In genomic region chr19:13765395-13766094, GRCh38 we compare ENCODE assay signal across 7 cellular contexts. TPM values are rescaled to one million over a fixed set of nuclear protein-coding genes. Genes with fewer than 3 reads are reported as not detected.
DNase-seq lines count a peak whose midpoint lies in the region; ATAC-seq and TF ChIP-seq lines count a peak whose summit lies in the region.

No MANE protein-coding gene starts in this region.

- no peak for TF ChIP-seq POLR2A in spleen (IDR thresholded peaks at IDR 0.05)

- H3K4me1 ChIP-seq in right cardiac atrium (ENCODE audit: control insufficient read depth, insufficient read depth, low read length) (no peaks in the 10 kb centered on the region), spleen (peaks cover 5 to 33% (median 23%) of the 10 kb centered on the region in 6 donors)

- intact Hi-C loops in right cardiac atrium (cut with DNase I) (no loop called here), spleen (cut with DNase I; ENCODE audit: low total_unique reads) (no loop called here), left colon (cut with DNase I, micrococcal nuclease) (no loop called here)

- peak; percentile 38 for DNase-seq in HEK293T (ENCODE audit: extremely low spot score)
- no peak for DNase-seq in right cardiac atrium
- no peak for DNase-seq in spleen
- DNase-seq in left colon: no peak
- no peak for DNase-seq in foreskin melanocyte

- TF ChIP-seq CTCF in VCaP (conservative IDR thresholded peaks at IDR 0.05) (no peak), spleen (IDR thresholded peaks at IDR 0.05 in 8 of 11, conservative IDR thresholded peaks at IDR 0.05 in 3 of 11) (no peak)

- WGBS in right cardiac atrium: 63% methylated on average over 19 of the region's 19 CpGs
- WGBS in spleen, 5 donors: 56 to 70% (median 62%) methylated on average over 15 to 19 of the region's 19 CpGs

- POLR2A ChIA-PET in HEK293T (lab: Yijun Ruan, JAX): interaction anchor here (1.2 to 2.1 kb wide), 5 partner anchors 9 to 89 kb away, joined by 3 to 31 read pairs (median 6); partner anchors contain the start of genes C19orf53 and ZSWIM4

- H3K36me3 ChIP-seq in spleen: peaks cover 0 to 68% (median 50%) of the 10 kb centered on the region in 6 donors

- H3K4me3 ChIP-seq in right cardiac atrium (ENCODE audit: low read length) (peak overlapping the region; percentile 69), spleen (peak overlapping the region; percentile 62 to 93 (median 81))

- ATAC-seq in right cardiac atrium (no peak), left colon (no peak), GM21447 (IDR thresholded peaks at IDR 0.05; ENCODE audit: unreplicated experiment) (no peak)

- no peaks in the 10 kb centered on the region for H3K27me3 ChIP-seq in right cardiac atrium (ENCODE audit: control insufficient read depth, insufficient read depth)
- H3K27me3 ChIP-seq in spleen (replicated peaks in 1 of 7): no peaks in the 10 kb centered on the region

- H3K9me3 ChIP-seq in right cardiac atrium (ENCODE audit: control insufficient read depth, low read length): no peaks in the 10 kb centered on the region
- no peaks in the 10 kb centered on the region for H3K9me3 ChIP-seq in spleen

- peak overlapping the region; percentile 68 for H3K27ac ChIP-seq in VCaP
- no peak overlapping the region for H3K27ac ChIP-seq in right cardiac atrium (ENCODE audit: low read length)
- peak overlapping the region in 6 of 8 donors; percentile 69 to 83 (median 78) for H3K27ac ChIP-seq in spleen

- CTCF ChIA-PET in HEK293T (lab: Yijun Ruan, JAX): no interaction called here

TF ChIP-seq in HEK293T, 16 proteins besides CTCF, POLR2A, EP300 and RAD21:
- TF ChIP-seq L3MBTL2 (conservative IDR thresholded peaks at IDR 0.05) (peak; percentile 39; the same call in 1 of the 2 replicates), HDGF (IDR thresholded peaks at IDR 0.05; ENCODE audit: borderline replicate concordance) (no peak)

RNA-seq across cellular contexts. Expression of gene MRI1, which starts 1.2 kb away (rescaled TPM):
- 10 to 100 TPM; 14.9 to 21.2 (median 16.8) TPM for total RNA-seq in right cardiac atrium
- polyA plus RNA-seq in right cardiac atrium: 11.2 TPM
- total RNA-seq in spleen: 10 to 100 TPM; 31.2 to 64.6 (median 36.6) TPM
- polyA plus RNA-seq in spleen: 10 to 100 TPM; 21.2 to 25.1 (median 21.7) TPM
- total RNA-seq in left colon: 10 to 100 TPM; 31.3 to 31.8 TPM

RNA-seq across cellular contexts. Expression of gene C19orf53, which starts 8.7 kb away (rescaled TPM):
- total RNA-seq in right cardiac atrium (100 to 1,000 TPM in 3 of 4 donors, 10 to 100 TPM in 1; 91.3 to 121 (median 104) TPM), spleen (100 to 1,000 TPM in 2 of 7 donors, 10 to 100 TPM in 5; 39.6 to 190 (median 55.5) TPM), left colon (10 to 100 TPM; 44.9 to 46.7 TPM)
- polyA plus RNA-seq in right cardiac atrium (233 TPM), spleen (100 to 1,000 TPM; 137 to 183 (median 164) TPM)

RNA-seq across cellular contexts. Expression of gene ZSWIM4, which starts 29.7 kb away (rescaled TPM):
- total RNA-seq in right cardiac atrium (1 to 10 TPM; 3.4 to 6.4 (median 3.5) TPM), spleen (10 to 100 TPM in 3 of 7 donors, 1 to 10 TPM in 4; 6.2 to 14.8 (median 9.4) TPM), left colon (1 to 10 TPM; 3.0 TPM)
- polyA plus RNA-seq in right cardiac atrium (2.3 TPM), spleen (1 to 10 TPM; 1.5 to 4.7 (median 1.7) TPM)
